In the genomic region with DNA sequence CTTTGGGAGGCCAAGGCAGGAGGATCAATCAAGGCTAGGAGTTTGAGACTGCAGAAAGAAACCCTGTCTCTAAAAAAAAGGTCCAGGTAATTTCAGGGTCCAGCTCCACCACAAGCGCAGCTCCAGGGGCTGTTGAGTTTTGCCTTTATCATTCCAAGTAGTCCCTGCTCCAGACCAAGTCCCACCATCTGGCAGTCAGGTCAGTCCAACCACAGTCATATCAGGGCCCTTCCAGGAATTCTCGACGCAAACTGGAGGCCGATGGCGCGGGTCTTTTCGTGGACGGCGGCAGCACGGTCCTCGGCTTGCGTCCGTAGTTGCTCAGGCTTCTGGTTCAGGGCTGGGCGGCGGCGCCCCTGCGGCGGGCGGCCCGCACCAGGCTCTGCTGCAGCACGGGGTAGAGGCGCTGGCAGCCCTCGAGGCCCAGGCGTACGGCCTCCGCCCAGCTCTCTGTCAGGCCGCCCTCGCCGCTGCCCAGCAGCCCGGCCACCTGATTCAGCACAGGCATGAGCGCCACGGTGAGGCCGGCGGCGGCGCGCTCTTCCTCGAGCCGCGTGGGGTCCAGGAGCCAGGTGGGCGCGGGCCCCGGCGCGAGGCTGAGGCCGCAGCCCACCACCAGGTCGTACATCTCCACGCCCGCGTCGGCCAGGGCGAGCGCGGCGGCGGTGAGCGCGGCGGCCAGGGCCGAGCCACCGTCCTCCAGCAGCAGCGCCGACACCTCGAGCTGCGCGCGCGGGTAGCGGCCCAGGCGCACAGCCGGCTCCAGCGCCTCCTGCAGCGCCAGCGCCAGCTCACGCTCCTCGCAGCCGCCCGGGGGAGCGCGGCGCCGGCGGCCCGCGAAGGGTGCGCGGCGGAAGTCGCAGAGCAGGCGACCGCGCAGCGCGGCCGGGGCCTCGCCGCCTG, we compare ENCODE assay signal across 8 cellular contexts. TPM values are rescaled to one million over a fixed set of nuclear protein-coding genes. Genes with fewer than 3 reads are reported as not detected.
A peak's percentile ranks its signal among the peaks of the same experiment; 100 is the strongest.
DNase-seq lines count a peak whose midpoint lies in the region; ATAC-seq and TF ChIP-seq lines count a peak whose summit lies in the region.

No MANE protein-coding gene starts in this region.

- peak overlapping the region; percentile 75 for H3K27ac ChIP-seq in CD4-positive, alpha-beta T cell (ENCODE audit: low read depth, low read length)

- peaks cover 6% of the 10 kb centered on the region for H3K36me3 ChIP-seq in kidney epithelial cell (ENCODE audit: control insufficient read depth, insufficient read depth, low read length)

- POLR2A ChIA-PET in CD4-positive, alpha-beta T cell (lab: Charles Lee) = interaction anchor here (0.8 to 2.1 kb wide), 10 partner anchors 38 to 550 kb away, joined by 3 to 22 read pairs (median 5); a partner anchor contains a TSS

- intact Hi-C loops in CD4-positive, alpha-beta T cell (cut with DNase I, micrococcal nuclease) = loop anchor here (2.0 to 10.0 kb wide), 4 partner anchors 36 to 916 kb away; a partner anchor contains a TSS

- peaks cover 37% of the 10 kb centered on the region for H3K36me3 Mint-ChIP-seq in CD4-positive, alpha-beta T cell (ENCODE audit: low read depth)

- CTCF ChIA-PET in CD4-positive, alpha-beta T cell (lab: Charles Lee) = interaction anchor here (0.6 to 2.2 kb wide), 10 partner anchors 11 to 1314 kb away, joined by 3 to 12 read pairs (median 4); a partner anchor contains a TSS

- H3K27me3 ChIP-seq in CD4-positive, alpha-beta T cell (ENCODE audit: control insufficient read depth, insufficient read depth, low read length) = no peaks in the 10 kb centered on the region
- H3K27me3 ChIP-seq in kidney epithelial cell (ENCODE audit: control insufficient read depth, insufficient read depth, low read length) = no peaks in the 10 kb centered on the region

- H3K4me1 Mint-ChIP-seq in CD4-positive, alpha-beta T cell (ENCODE audit: low read depth) = peaks cover 28% of the 10 kb centered on the region

- no peaks in the 10 kb centered on the region for H3K27me3 Mint-ChIP-seq in CD4-positive, alpha-beta T cell

- peak overlapping the region; percentile 41 to 58 for H3K4me3 ChIP-seq in cardiac fibroblast (replicated peaks in 1 of 2; ENCODE audit: low read depth in 2 of 2, low read length in 2 of 2)
- H3K4me3 ChIP-seq in kidney epithelial cell (ENCODE audit: low read depth, low read length) = peak overlapping the region; percentile 79

- no peaks in the 10 kb centered on the region for H3K9me3 Mint-ChIP-seq in CD4-positive, alpha-beta T cell

- no peak for TF ChIP-seq CTCF in CD4-positive, alpha-beta T cell (IDR thresholded peaks at IDR 0.05)
- no peak for TF ChIP-seq CTCF in cardiac fibroblast (IDR thresholded peaks at IDR 0.05; ENCODE audit: low read depth, low read length)
- no peak for TF ChIP-seq CTCF in kidney epithelial cell (IDR thresholded peaks at IDR 0.05; ENCODE audit: insufficient read depth, low read length, poor library complexity, severe bottlenecking)

- H3K9me3 ChIP-seq in CD4-positive, alpha-beta T cell (ENCODE audit: control insufficient read depth, low read length) = no peaks in the 10 kb centered on the region

- H3K27ac Mint-ChIP-seq in CD4-positive, alpha-beta T cell = peak overlapping the region; percentile 97

- ATAC-seq in CD4-positive, alpha-beta T cell (ENCODE audit: poor library complexity) = peak; percentile 53
- ATAC-seq in GM19351 (IDR thresholded peaks at IDR 0.05; ENCODE audit: unreplicated experiment) (peak; percentile 44), HG03378 (IDR thresholded peaks at IDR 0.05; ENCODE audit: unreplicated experiment) (peak; percentile 30)

- H3K4me3 Mint-ChIP-seq in CD4-positive, alpha-beta T cell = peak overlapping the region; percentile 82

- peak in 5 of 10 experiments; percentile 9 to 54 (median 13) for DNase-seq in CD4-positive, alpha-beta T cell
- DNase-seq in SKM-1 treated with dmso at 0.1 percent for 144 hours (lab: John Stamatoyannopoulos, UW; ENCODE audit: unreplicated experiment) (peak; percentile 12), cardiac fibroblast (ENCODE audit: low read depth in 2 of 2) (peak; percentile 47 to 52), kidney epithelial cell (ENCODE audit: low read depth) (no peak), DMS114 treated with DMSO at 0.1 percent for 48 hours (lab: John Stamatoyannopoulos, UW; ENCODE audit: unreplicated experiment) (no peak)
- DNase-seq in stimulated activated CD4-positive, alpha-beta T cell treated with anti-CD3 and anti-CD28 coated beads, Interleukin-4, amount 100 ng/mL, for 1 hour = peak; percentile 44

RNA-seq across cellular contexts. Expression of a gene that starts 0.7 kb away (rescaled TPM):
- total RNA-seq in CD4-positive, alpha-beta T cell = 10 to 100 TPM; 27.8 to 28.2 TPM
- total RNA-seq in kidney epithelial cell = 42.7 and 44.1 TPM in 2 replicates

RNA-seq across cellular contexts. Expression of a gene that starts 38.3 kb away (rescaled TPM):
- 10 to 100 TPM; 10.3 to 11.1 TPM for total RNA-seq in CD4-positive, alpha-beta T cell
- total RNA-seq in kidney epithelial cell = 185 and 197 TPM in 2 replicates

RNA-seq across cellular contexts. Expression of a gene that starts 48.0 kb away (rescaled TPM):
- total RNA-seq in CD4-positive, alpha-beta T cell = 10 to 100 TPM; 23.0 TPM
- 41.8 and 49.0 TPM in 2 replicates for total RNA-seq in kidney epithelial cell

Comparison
In these comparisons a context has a peak if more than half of its experiments do, and no peak if none do; other contexts are left out.
1. DNase-seq: peak in SKM-1 treated with dmso at 0.1 percent for 144 hours (single experiment), cardiac fibroblast (2 of 2) and stimulated activated CD4-positive, alpha-beta T cell treated with anti-CD3 and anti-CD28 coated beads, Interleukin-4, amount 100 ng/mL, for 1 hour (single experiment); none in kidney epithelial cell (single experiment) and DMS114 treated with DMSO at 0.1 percent for 48 hours (single experiment).
2. RNA of a gene that starts 38.3 kb away (total RNA-seq): 185 to 197 TPM in kidney epithelial cell; 10.3 to 11.1 TPM in CD4-positive, alpha-beta T cell; every median in the first group is over 10 times any median in the second.
3. Peak in every context shown above with its lines, with median percentiles within 50 percentile points of each other: ATAC-seq.